Comparison of ENCODE assay signal across 9 cellular contexts in the genomic region with DNA sequence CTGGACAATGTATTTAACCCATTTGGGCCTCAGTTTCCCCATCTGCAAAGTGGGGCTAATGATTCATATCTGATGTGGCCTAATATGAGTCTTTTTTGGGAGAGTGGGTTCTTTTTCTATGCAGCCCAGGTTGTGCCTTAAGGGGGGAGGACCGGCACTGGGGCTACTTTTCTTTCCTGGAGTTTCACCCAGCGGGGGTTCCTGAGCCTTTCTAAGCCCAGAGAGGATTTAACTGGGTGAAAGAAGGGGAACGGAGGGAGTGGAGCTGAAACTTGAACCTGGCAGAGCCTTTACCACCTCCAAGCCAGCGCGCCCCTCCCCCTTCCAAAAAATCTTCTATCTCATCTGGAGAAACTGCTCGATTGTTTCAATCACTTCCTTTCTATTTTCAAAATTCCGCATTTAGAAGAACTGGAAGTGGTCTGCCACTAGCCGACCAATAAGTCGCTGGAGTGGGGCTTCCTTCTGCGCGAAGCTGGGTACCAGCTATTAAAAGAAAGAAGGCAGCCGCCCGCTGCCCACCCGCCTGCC.
DNase-seq lines count a peak whose midpoint lies in the region; FAIRE-seq and TF ChIP-seq lines count a peak whose summit lies in the region.
"Had no signal": no experiment of that assay in that cellular context is flagged by ENCODE, and none has a peak within 500 bp of the region (broad histone marks: within the 10 kb centered on the region; RNA-seq: fewer than 3 reads in every experiment).

No MANE protein-coding gene starts in this region.

- no peak for TF ChIP-seq EP300 in suprapubic skin (IDR thresholded peaks at IDR 0.05)

- H3K36me3 ChIP-seq in bronchial epithelial cell (ENCODE audit: control insufficient read depth, insufficient read depth, low read length), result no peaks in the 10 kb centered on the region
- H3K36me3 ChIP-seq in suprapubic skin, result no peaks in the 10 kb centered on the region

- peak overlapping the region; percentile 50 for H3K4me3 ChIP-seq in bronchial epithelial cell (ENCODE audit: low read depth, low read length)
- peak overlapping the region; percentile 83 for H3K4me3 ChIP-seq in suprapubic skin

- in situ Hi-C loops in ACHN (cut with HindIII; ENCODE audit: low pct_ligation_motif_present, low pct_unique_long_range_greater_than_20kb, low sequenced_read_pairs), result no loop called here

- TF ChIP-seq POLR2A in suprapubic skin (IDR thresholded peaks at IDR 0.05), result no peak

- H3K9me3 ChIP-seq in suprapubic skin, result no peaks in the 10 kb centered on the region

- no peak for FAIRE-seq in bronchial epithelial cell (lab: Jason Lieb, UNC)

- 19% methylated on average over 9 of the region's 14 CpGs for WGBS in suprapubic skin

- H3K27ac ChIP-seq in suprapubic skin, result peak overlapping the region; percentile 92

- peaks cover 83% of the 10 kb centered on the region for H3K4me1 ChIP-seq in suprapubic skin

- peak; percentile 10 for DNase-seq in NCI-H82 (lab: John Stamatoyannopoulos, UW)
- DNase-seq in NCI-H82 treated with DMSO at 0.1 percent for 48 hours (lab: John Stamatoyannopoulos, UW; ENCODE audit: unreplicated experiment), result no peak
- no peak for DNase-seq in bronchial epithelial cell (ENCODE audit: low read depth)
- peak; percentile 18 for DNase-seq in mesenteric fat pad (ENCODE audit: low spot score)
- DNase-seq in suprapubic skin (ENCODE audit: low spot score in 2 of 2), result no peak
- DNase-seq in NCI-H128 (lab: John Stamatoyannopoulos, UW; ENCODE audit: unreplicated experiment), result no peak
- no peak for DNase-seq in ACHN
- no peak for DNase-seq in cortex of kidney (lab: John Stamatoyannopoulos, UW)
- DNase-seq: activated CD8-positive, alpha-beta memory T cell treated with anti-CD3 and anti-CD28 coated beads, Interleukin-2, amount 10 ng/mL, durations not matched to agents 7 days and 5 days had no signal

- no peak for TF ChIP-seq CTCF in bronchial epithelial cell (IDR thresholded peaks at IDR 0.05; ENCODE audit: insufficient read depth, low read length, severe bottlenecking)
- TF ChIP-seq CTCF in suprapubic skin (IDR thresholded peaks at IDR 0.05), result no peak

- H3K27me3 ChIP-seq in bronchial epithelial cell (ENCODE audit: control insufficient read depth, insufficient read depth, low read length) (no peaks in the 10 kb centered on the region), suprapubic skin (peaks cover 5% of the 10 kb centered on the region)

Comparison
In these comparisons a context has a peak if more than half of its experiments do, and no peak if none do; other contexts are left out.
1. DNase-seq: peak in NCI-H82 (single experiment) and mesenteric fat pad (single experiment); none in NCI-H82 treated with DMSO at 0.1 percent for 48 hours (single experiment), bronchial epithelial cell (single experiment), suprapubic skin (0 of 2), NCI-H128 (single experiment), ACHN (single experiment) and cortex of kidney (single experiment).